In the genomic region with DNA sequence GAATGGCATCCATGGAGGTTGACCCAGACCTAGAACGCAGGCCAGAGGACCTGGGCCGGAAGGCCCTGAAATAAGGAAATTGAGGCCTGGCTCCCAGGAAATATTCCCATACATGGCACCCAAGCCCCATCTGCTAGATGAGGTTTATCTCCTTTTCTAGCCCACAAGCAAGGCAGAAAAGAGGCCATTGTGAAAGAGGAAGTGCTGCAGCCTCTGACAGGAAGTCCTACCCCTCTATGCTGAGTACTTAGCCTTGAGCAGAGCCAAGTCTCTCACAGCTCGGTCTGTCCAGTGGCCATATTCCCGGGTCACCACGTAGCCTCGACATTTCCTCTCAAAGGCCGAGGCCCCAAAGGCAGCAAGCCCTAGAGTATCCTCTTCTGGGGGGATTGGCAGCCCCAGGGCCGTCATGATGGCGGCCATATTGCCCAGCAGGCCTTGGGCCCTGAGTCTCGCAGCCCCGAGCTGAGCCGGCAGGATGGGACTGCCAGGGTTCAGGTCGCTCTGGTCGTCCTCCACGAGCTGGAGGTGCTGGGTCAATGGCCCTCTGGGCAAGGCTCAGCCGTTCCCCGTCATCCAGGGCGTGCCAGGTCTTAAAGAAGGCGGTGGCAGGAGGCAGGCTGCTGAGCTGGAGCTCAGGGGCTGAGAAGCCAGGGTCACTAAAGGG, we compare ENCODE assay signal across 1 cellular context.
TF ChIP-seq lines count a peak whose summit lies in the region.

No MANE protein-coding gene starts in this region.

TF ChIP-seq in SK-N-SH, 30 proteins besides CTCF, POLR2A, EP300 and RAD21 (continued from another document):
- TF ChIP-seq, protein P1, sequence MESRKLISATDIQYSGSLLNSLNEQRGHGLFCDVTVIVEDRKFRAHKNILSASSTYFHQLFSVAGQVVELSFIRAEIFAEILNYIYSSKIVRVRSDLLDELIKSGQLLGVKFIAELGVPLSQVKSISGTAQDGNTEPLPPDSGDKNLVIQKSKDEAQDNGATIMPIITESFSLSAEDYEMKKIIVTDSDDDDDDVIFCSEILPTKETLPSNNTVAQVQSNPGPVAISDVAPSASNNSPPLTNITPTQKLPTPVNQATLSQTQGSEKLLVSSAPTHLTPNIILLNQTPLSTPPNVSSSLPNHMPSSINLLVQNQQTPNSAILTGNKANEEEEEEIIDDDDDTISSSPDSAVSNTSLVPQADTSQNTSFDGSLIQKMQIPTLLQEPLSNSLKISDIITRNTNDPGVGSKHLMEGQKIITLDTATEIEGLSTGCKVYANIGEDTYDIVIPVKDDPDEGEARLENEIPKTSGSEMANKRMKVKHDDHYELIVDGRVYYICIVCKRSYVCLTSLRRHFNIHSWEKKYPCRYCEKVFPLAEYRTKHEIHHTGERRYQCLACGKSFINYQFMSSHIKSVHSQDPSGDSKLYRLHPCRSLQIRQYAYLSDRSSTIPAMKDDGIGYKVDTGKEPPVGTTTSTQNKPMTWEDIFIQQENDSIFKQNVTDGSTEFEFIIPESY (IDR thresholded peaks at IDR 0.05; ENCODE audit: borderline replicate concordance, low read depth), result no peak
- TF ChIP-seq, protein P2, sequence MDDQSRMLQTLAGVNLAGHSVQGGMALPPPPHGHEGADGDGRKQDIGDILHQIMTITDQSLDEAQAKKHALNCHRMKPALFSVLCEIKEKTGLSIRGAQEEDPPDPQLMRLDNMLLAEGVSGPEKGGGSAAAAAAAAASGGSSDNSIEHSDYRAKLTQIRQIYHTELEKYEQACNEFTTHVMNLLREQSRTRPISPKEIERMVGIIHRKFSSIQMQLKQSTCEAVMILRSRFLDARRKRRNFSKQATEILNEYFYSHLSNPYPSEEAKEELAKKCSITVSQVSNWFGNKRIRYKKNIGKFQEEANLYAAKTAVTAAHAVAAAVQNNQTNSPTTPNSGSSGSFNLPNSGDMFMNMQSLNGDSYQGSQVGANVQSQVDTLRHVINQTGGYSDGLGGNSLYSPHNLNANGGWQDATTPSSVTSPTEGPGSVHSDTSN (IDR thresholded peaks at IDR 0.05), result no peak
- TF ChIP-seq, protein P3, sequence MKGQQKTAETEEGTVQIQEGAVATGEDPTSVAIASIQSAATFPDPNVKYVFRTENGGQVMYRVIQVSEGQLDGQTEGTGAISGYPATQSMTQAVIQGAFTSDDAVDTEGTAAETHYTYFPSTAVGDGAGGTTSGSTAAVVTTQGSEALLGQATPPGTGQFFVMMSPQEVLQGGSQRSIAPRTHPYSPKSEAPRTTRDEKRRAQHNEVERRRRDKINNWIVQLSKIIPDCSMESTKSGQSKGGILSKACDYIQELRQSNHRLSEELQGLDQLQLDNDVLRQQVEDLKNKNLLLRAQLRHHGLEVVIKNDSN (IDR thresholded peaks at IDR 0.05; ENCODE audit: borderline replicate concordance, low read depth), result no peak
- TF ChIP-seq NRF1 (IDR thresholded peaks at IDR 0.05; ENCODE audit: low read depth, low read length), result no peak
TF ChIP-seq in SK-N-SH: peak in this region for 0.
